Comparison of ENCODE assay signal across 31 cellular contexts in genomic region chr11:66299189-66299588, GRCh38. TPM values are rescaled to one million over a fixed set of nuclear protein-coding genes. Genes with fewer than 3 reads are reported as not detected.
"Had no signal": no experiment of that assay in that cellular context is flagged by ENCODE, and none has a peak within 500 bp of the region (broad histone marks: within the 10 kb centered on the region; RNA-seq: fewer than 3 reads in every experiment).

No MANE protein-coding gene starts in this region.

- H3K9ac ChIP-seq: parathyroid adenoma had no signal

- H3K36me3 ChIP-seq: prostate gland, spleen, thoracic aorta had no signal

- H2AFZ ChIP-seq: parathyroid adenoma had no signal

- FAIRE-seq: endothelial cell of umbilical vein, islet of Langerhans, urothelium cell line had no signal

- H3K27ac ChIP-seq: coronary artery, foreskin keratinocyte, parathyroid adenoma, prostate gland, spleen, thoracic aorta had no signal

- H3K9me3 ChIP-seq: prostate gland, spleen, thoracic aorta had no signal

- H3K4me1 ChIP-seq: foreskin keratinocyte, parathyroid adenoma, prostate gland, spleen had no signal

- DNase-seq: effector CD4-positive, alpha-beta T cell; endodermal cell; erythroblast; foreskin keratinocyte; head of caudate nucleus; hypothalamus; kidney glomerular epithelial cell; mesenchymal stem cell; midbrain; occipital lobe; spleen; stimulated activated CD4-positive, alpha-beta T cell treated with anti-CD3 and anti-CD28 coated beads, Interleukin-15, amount 100 ng/mL, for 24 hours; stimulated activated CD4-positive, alpha-beta T cell treated with anti-CD3 and anti-CD28 coated beads, Interleukin-1b, Interleukin-23, amount 100 ng/mL, for 48 hours; stimulated activated CD4-positive, alpha-beta T cell treated with anti-CD3 and anti-CD28 coated beads, Interleukin-4, amount 100 ng/mL, for 24 hours; stimulated activated naive CD8-positive, alpha-beta T cell treated with anti-CD3 and anti-CD28 coated beads, Interleukin-15, amount 100 ng/mL, for 72 hours; trophoblast cell had no signal

- H3K4me3 ChIP-seq: coronary artery, lung, prostate gland, spleen, thoracic aorta had no signal

- H3K79me2 ChIP-seq: parathyroid adenoma had no signal

- ATAC-seq: foreskin keratinocyte; natural killer cell treated with Interleukin-12 subunit alpha and Interleukin-12 subunit beta and Interleukin-15 and Interleukin-18, amount 100 ng/mL, for 72 hours; sciatic nerve; stimulated activated memory B cell treated with anti-CD40 and anti-IgM and Interleukin-4, amounts not matched to agents 10 μg/mL and 1 μg/mL and 100 μg/mL, for 72 hours; stimulated activated naive CD8-positive, alpha-beta T cell treated with anti-CD3 and anti-CD28 coated beads, Interleukin-15, amount 100 ng/mL, for 72 hours had no signal

RNA-seq across cellular contexts. Expression of gene TMEM151A, which starts 7.5 kb away (rescaled TPM):
- total RNA-seq: dermis microvascular lymphatic vessel endothelial cell; endothelial cell of umbilical vein; natural killer cell treated with Interleukin-12 subunit alpha and Interleukin-12 subunit beta and Interleukin-15 and Interleukin-18, amount 100 ng/mL, for 72 hours; skeletal muscle tissue; subcutaneous adipose tissue had no signal
- polyA plus RNA-seq: endothelial cell of umbilical vein had no signal

RNA-seq across cellular contexts. Expression of gene CD248, which starts 17.7 kb away (rescaled TPM):
- total RNA-seq: endothelial cell of umbilical vein, foreskin keratinocyte, renal cortical epithelial cell had no signal

RNA-seq across cellular contexts. Expression of gene CNIH2, which starts 21.2 kb away (rescaled TPM):
- total RNA-seq: dermis microvascular lymphatic vessel endothelial cell, skeletal muscle tissue, subcutaneous adipose tissue, thoracic aorta had no signal
